ENCODE assay signal across 8 cellular contexts in genomic region chr17:57577751-57578607, GRCh38.
DNase-seq lines count a peak whose midpoint lies in the region; ATAC-seq and TF ChIP-seq lines count a peak whose summit lies in the region.

No MANE protein-coding gene starts in this region.

- intact Hi-C loops in aorta (cut with DNase I) = loop anchor here in 1 of 2 donors (10.0 kb wide), 1 partner anchor 323 kb away; the partner anchor contains the start of gene MSI2

- H3K4me3 ChIP-seq in brain microvascular endothelial cell (ENCODE audit: low read depth, low read length) (peak overlapping the region; percentile 40), aorta (ENCODE audit: low read length in 2 of 2) (no peak overlapping the region)

- DNase-seq in AG09319 (ENCODE audit: extremely low read depth, low read depth) = peak; percentile 32
- peak; percentile 78 for DNase-seq in MV-4-11 (lab: John Stamatoyannopoulos, UW)
- peak; percentile 53 for DNase-seq in brain microvascular endothelial cell
- no peak for DNase-seq in memory B cell (ENCODE audit: low spot score in 2 of 2)
- DNase-seq in aorta = no peak
- DNase-seq in GM10266 (ENCODE audit: extremely low spot score) = no peak
- DNase-seq in foreskin keratinocyte = no peak

- H3K27ac Mint-ChIP-seq in memory B cell = peak overlapping the region; percentile 62

- H3K36me3 ChIP-seq in brain microvascular endothelial cell (replicated peaks) (no peaks in the 10 kb centered on the region), aorta (ENCODE audit: control insufficient read depth in 1 of 2, insufficient read depth in 2 of 2, low read length in 1 of 2) (no peaks in the 10 kb centered on the region)

- H3K9me3 Mint-ChIP-seq in memory B cell = no peaks in the 10 kb centered on the region

- no peaks in the 10 kb centered on the region for H3K27me3 Mint-ChIP-seq in memory B cell

- H3K36me3 Mint-ChIP-seq in memory B cell = peaks cover 1% of the 10 kb centered on the region

- peaks cover 22% of the 10 kb centered on the region for H3K4me1 Mint-ChIP-seq in memory B cell

- TF ChIP-seq CTCF in AG09319 (IDR thresholded peaks at IDR 0.05; ENCODE audit: low read depth, low read length) = no peak
- TF ChIP-seq CTCF in brain microvascular endothelial cell (IDR thresholded peaks at IDR 0.05; ENCODE audit: low read depth, low read length, missing control alignments) = no peak
- no peak for TF ChIP-seq CTCF in GM10266 (IDR thresholded peaks at IDR 0.05; ENCODE audit: control insufficient read depth, insufficient read depth, low read depth, missing control alignments)
- no peak for TF ChIP-seq CTCF in foreskin keratinocyte (conservative IDR thresholded peaks at IDR 0.05)

- H3K9me3 ChIP-seq in aorta (ENCODE audit: control insufficient read depth, low read length) = no peaks in the 10 kb centered on the region

- no peak overlapping the region for H3K4me3 Mint-ChIP-seq in memory B cell

- H3K27me3 ChIP-seq in brain microvascular endothelial cell (replicated peaks) = no peaks in the 10 kb centered on the region
- H3K27me3 ChIP-seq in aorta (ENCODE audit: control insufficient read depth in 1 of 2, insufficient read depth in 2 of 2, low read length in 1 of 2) = no peaks in the 10 kb centered on the region
- H3K27me3 ChIP-seq in foreskin keratinocyte = no peaks in the 10 kb centered on the region

- H3K4me1 ChIP-seq in aorta (ENCODE audit: control insufficient read depth in 1 of 2, insufficient read depth in 2 of 2, low read length in 2 of 2) (peaks cover 0 to 1% of the 10 kb centered on the region in 2 donors), foreskin keratinocyte (no peaks in the 10 kb centered on the region)

- in situ Hi-C loops in brain microvascular endothelial cell (cut with HindIII; ENCODE audit: low pct_ligation_motif_present, low sequenced_read_pairs) = no loop called here

- H3K27ac ChIP-seq in brain microvascular endothelial cell (no peak overlapping the region), aorta (ENCODE audit: low read depth in 1 of 2, low read length in 2 of 2) (no peak overlapping the region), foreskin keratinocyte (no peak overlapping the region)

- 68 to 69% methylated on average over 17 of the region's 17 CpGs for WGBS in aorta, 2 donors

- ATAC-seq in memory B cell (ENCODE audit: low read depth) (no peak), aorta (ENCODE audit: low FRiP score) (peak; percentile 72), foreskin keratinocyte (no peak), HG03442 (IDR thresholded peaks at IDR 0.05; ENCODE audit: unreplicated experiment) (no peak)

Comparison
In these comparisons a context has a peak if more than half of its experiments do, and no peak if none do; other contexts are left out.
1. DNase-seq: peak in AG09319 (single experiment), MV-4-11 (single experiment) and brain microvascular endothelial cell (single experiment); none in memory B cell (0 of 2), aorta (0 of 2), GM10266 (single experiment) and foreskin keratinocyte (0 of 2).